23 cellular contexts compared by ENCODE assay signal in genomic region chr5:74325866-74326265, GRCh38.
DNase-seq lines count a peak whose midpoint lies in the region; ATAC-seq and TF ChIP-seq lines count a peak whose summit lies in the region.
"Had no signal": no experiment of that assay in that cellular context is flagged by ENCODE, and none has a peak within 500 bp of the region (broad histone marks: within the 10 kb centered on the region; RNA-seq: fewer than 3 reads in every experiment).

No MANE protein-coding gene starts in this region.

- H3K56ac ChIP-seq in mesendoderm (ENCODE audit: low read length), result no peak overlapping the region

- H3K4me3 Mint-ChIP-seq in central memory CD8-positive, alpha-beta T cell, result peak overlapping the region; percentile 49
- H3K4me3 Mint-ChIP-seq: CD4-positive, alpha-beta T cell; T-helper 17 cell had no signal

- intact Hi-C loops in left lung (cut with DNase I), result no loop called here

- no peak overlapping the region for H3K4me2 ChIP-seq in mesendoderm (ENCODE audit: low read length)

- H3K9me3 Mint-ChIP-seq in central memory CD8-positive, alpha-beta T cell, result no peaks in the 10 kb centered on the region
- H3K9me3 Mint-ChIP-seq: CD4-positive, alpha-beta T cell had no signal

- H3K79me1 ChIP-seq in mesendoderm (ENCODE audit: low read length), result no peaks in the 10 kb centered on the region

- H3K36me3 ChIP-seq in mesendoderm (ENCODE audit: control insufficient read depth, insufficient read depth, low read length), result no peaks in the 10 kb centered on the region
- H3K36me3 ChIP-seq in left lung, result no peaks in the 10 kb centered on the region
- H3K36me3 ChIP-seq: heart right ventricle, uterus had no signal

- H3K27ac Mint-ChIP-seq in central memory CD8-positive, alpha-beta T cell (ENCODE audit: low read depth), result no peak overlapping the region
- H3K27ac Mint-ChIP-seq: CD4-positive, alpha-beta T cell; progenitor cell of endocrine pancreas; T-helper 17 cell had no signal

- H2BK5ac ChIP-seq in mesendoderm (ENCODE audit: low read length), result no peak overlapping the region

- H4K5ac ChIP-seq in mesendoderm (ENCODE audit: low read length), result no peak overlapping the region

- H3K27me3 Mint-ChIP-seq in central memory CD8-positive, alpha-beta T cell, result peaks cover 35% of the 10 kb centered on the region

- H3K18ac ChIP-seq in mesendoderm (ENCODE audit: low read length), result no peak overlapping the region

- H3K9ac ChIP-seq in mesendoderm (ENCODE audit: low read length), result no peak overlapping the region

- no CpG with 5 or more reads among the region's 2 CpGs for WGBS in mesendoderm (ENCODE audit: extremely low coverage, insufficient coverage, low lambda C conversion rate)

- H2BK120ac ChIP-seq in mesendoderm (ENCODE audit: low read depth, low read length), result peak overlapping the region; percentile 66

- H4K8ac ChIP-seq in mesendoderm (ENCODE audit: low read depth, low read length), result no peak overlapping the region

- H3K4ac ChIP-seq in mesendoderm (ENCODE audit: low read depth, low read length), result no peak overlapping the region

- peaks cover 28% of the 10 kb centered on the region for H3K4me1 Mint-ChIP-seq in central memory CD8-positive, alpha-beta T cell

- DNase-seq in AG10803 (ENCODE audit: low read depth), result peak; percentile 74
- peak; percentile 37 for DNase-seq in HS-5 (ENCODE audit: low read depth)
- no peak for DNase-seq in central memory CD8-positive, alpha-beta T cell (ENCODE audit: low spot score in 2 of 2)
- no peak for DNase-seq in mesendoderm
- DNase-seq in COR-L47 (lab: John Stamatoyannopoulos, UW), result no peak
- no peak for DNase-seq in SW480 (ENCODE audit: low spot score)
- DNase-seq in Kasumi-1 (lab: John Stamatoyannopoulos, UW), result no peak
- no peak for DNase-seq in left lung
- DNase-seq: activated CD4-positive, alpha-beta T cell treated with anti-CD3 and anti-CD28 coated beads, Interleukin-2, amount 50 U/mL, for 48 hours; activated naive CD4-positive, alpha-beta T cell; CD4-positive, alpha-beta T cell; DND-41; GOT3; heart right ventricle; NCI-H1436 treated with DMSO at 0.1 percent for 48 hours; NCI-H2171 treated with DMSO at 0.1 percent for 48 hours; NCI-H774; OCI-M1; small intestine; stimulated activated CD4-positive, alpha-beta T cell treated with anti-CD3 and anti-CD28 coated beads, Interleukin-4, amount 100 ng/mL, for 24 hours; T-helper 17 cell; uterus had no signal

- H3K4me3 ChIP-seq in AG10803 (ENCODE audit: low read length) (no peak overlapping the region), mesendoderm (ENCODE audit: low read length) (no peak overlapping the region), left lung (no peak overlapping the region)
- H3K4me3 ChIP-seq: heart right ventricle, uterus had no signal

- no peak overlapping the region for H2BK15ac ChIP-seq in mesendoderm (replicated peaks; ENCODE audit: low read depth)

- no peak overlapping the region for H2AK5ac ChIP-seq in mesendoderm (ENCODE audit: low read length)

- no peaks in the 10 kb centered on the region for H3K9me3 ChIP-seq in left lung
- H3K9me3 ChIP-seq: heart right ventricle, uterus had no signal

- ATAC-seq in central memory CD8-positive, alpha-beta T cell (replicated peaks; ENCODE audit: extremely low read depth, poor library complexity, severe bottlenecking), result no peak
- ATAC-seq in left lung, result no peak
- ATAC-seq: heart right ventricle, T-helper 17 cell had no signal

- H3K79me2 ChIP-seq in mesendoderm (ENCODE audit: control insufficient read depth, insufficient read depth, low read length), result no peaks in the 10 kb centered on the region

- H3K36me3 Mint-ChIP-seq in central memory CD8-positive, alpha-beta T cell (ENCODE audit: insufficient read depth), result peaks cover 4% of the 10 kb centered on the region

- TF ChIP-seq CTCF in AG10803 (conservative IDR thresholded peaks at IDR 0.05; ENCODE audit: low read length), result no peak
- TF ChIP-seq CTCF in left lung (IDR thresholded peaks at IDR 0.05), result no peak

- H3K27me3 ChIP-seq in mesendoderm (ENCODE audit: insufficient read depth, low read length, poor library complexity) (no peaks in the 10 kb centered on the region), left lung (no peaks in the 10 kb centered on the region)
- H3K27me3 ChIP-seq: heart right ventricle, uterus had no signal

- H3K4me1 ChIP-seq in mesendoderm (ENCODE audit: control insufficient read depth, low read depth, low read length), result no peaks in the 10 kb centered on the region
- H3K4me1 ChIP-seq in left lung, result no peaks in the 10 kb centered on the region
- H3K4me1 ChIP-seq: uterus had no signal

- H3K27ac ChIP-seq in mesendoderm (ENCODE audit: low read depth, low read length), result no peak overlapping the region
- no peak overlapping the region for H3K27ac ChIP-seq in left lung
- H3K27ac ChIP-seq: heart right ventricle, uterus had no signal

- H3K23ac ChIP-seq in mesendoderm (ENCODE audit: low read length), result no peak overlapping the region

Comparison
In these comparisons a context has a peak if more than half of its experiments do, and no peak if none do; other contexts are left out.
1. DNase-seq: peak in AG10803 (single experiment) and HS-5 (single experiment); none in central memory CD8-positive, alpha-beta T cell (0 of 2), mesendoderm (single experiment), COR-L47 (single experiment), SW480 (single experiment), Kasumi-1 (0 of 2) and left lung (0 of 2).